Comparison of ENCODE assay signal across 11 cellular contexts in the genomic region with DNA sequence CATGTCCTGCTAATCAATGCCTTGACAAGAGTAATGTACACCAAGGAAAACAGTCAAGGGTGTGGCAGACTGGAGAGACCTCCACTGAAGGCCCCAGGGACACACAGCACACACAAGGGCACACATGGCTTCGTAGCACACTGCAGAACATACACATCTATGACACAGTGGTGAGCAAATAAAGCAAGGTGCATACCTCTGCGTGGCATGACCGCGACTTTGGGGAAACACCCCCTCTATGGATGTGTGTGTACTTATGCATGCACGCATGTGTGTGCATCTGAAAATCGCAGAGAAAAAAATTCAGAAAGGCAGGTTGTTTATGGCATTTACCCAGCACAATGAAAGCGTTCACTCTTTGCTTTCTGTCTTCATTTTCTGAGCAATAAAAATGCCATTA. TPM values are rescaled to one million over a fixed set of nuclear protein-coding genes. Genes with fewer than 3 reads are reported as not detected.
DNase-seq lines count a peak whose midpoint lies in the region; ATAC-seq and TF ChIP-seq lines count a peak whose summit lies in the region.
"Had no signal": no experiment of that assay in that cellular context is flagged by ENCODE, and none has a peak within 500 bp of the region (broad histone marks: within the 10 kb centered on the region; RNA-seq: fewer than 3 reads in every experiment).

No MANE protein-coding gene starts in this region.

- peak in 4 of 5 donors; percentile 46 to 82 (median 55) for DNase-seq in CD4-positive, alpha-beta memory T cell
- DNase-seq in T-helper 17 cell (no peak), progenitor cell of endocrine pancreas (ENCODE audit: low spot score, unreplicated experiment) (no peak), mucosa of gallbladder (ENCODE audit: low spot score) (no peak), NCI-H2107 (lab: John Stamatoyannopoulos, UW) (no peak), esophagus muscularis mucosa (ENCODE audit: extremely low spot score) (no peak), GM19240 (ENCODE audit: insufficient read length, low spot score) (no peak)
- no peak for DNase-seq in central memory CD8-positive, alpha-beta T cell (ENCODE audit: low spot score in 2 of 2)
- DNase-seq: NCI-H2171 treated with DMSO at 0.1 percent for 48 hours had no signal

- H3K9me3 Mint-ChIP-seq in CD4-positive, alpha-beta memory T cell, result peaks cover 0 to 2% (median 0%) of the 10 kb centered on the region in 8 donors
- H3K9me3 Mint-ChIP-seq in central memory CD8-positive, alpha-beta T cell, result no peaks in the 10 kb centered on the region
- no peaks in the 10 kb centered on the region for H3K9me3 Mint-ChIP-seq in progenitor cell of endocrine pancreas (ENCODE audit: low read depth)

- POLR2A ChIA-PET in CD4-positive, alpha-beta memory T cell (lab: Charles Lee; ENCODE audit: partially characterized antibody), result interaction anchor here (1.1 to 23.9 kb wide), 14 partner anchors 10 to 76 kb away, joined by 3 to 609 read pairs (median 8); no protein-coding TSS in a partner anchor

- peak overlapping the region; percentile 52 to 57 for H3K4me3 ChIP-seq in CD4-positive, alpha-beta memory T cell (ENCODE audit: low read length in 2 of 2)
- no peak overlapping the region for H3K4me3 ChIP-seq in esophagus muscularis mucosa
- H3K4me3 ChIP-seq: thoracic aorta had no signal

- H3K36me3 ChIP-seq in CD4-positive, alpha-beta memory T cell (ENCODE audit: insufficient read depth, low read length), result peaks cover 32% of the 10 kb centered on the region
- peaks cover 0 to 6% (median 0%) of the 10 kb centered on the region in 4 donors for H3K36me3 ChIP-seq in esophagus muscularis mucosa
- H3K36me3 ChIP-seq: thoracic aorta had no signal

- no peaks in the 10 kb centered on the region for H3K9me3 ChIP-seq in CD4-positive, alpha-beta memory T cell (ENCODE audit: control insufficient read depth in 1 of 2, low read length in 2 of 2)
- H3K9me3 ChIP-seq in T-helper 17 cell (ENCODE audit: control insufficient read depth, low read length, poor library complexity, severe bottlenecking), result no peaks in the 10 kb centered on the region
- no peaks in the 10 kb centered on the region for H3K9me3 ChIP-seq in esophagus muscularis mucosa
- H3K9me3 ChIP-seq: thoracic aorta had no signal

- H3K27ac ChIP-seq in CD4-positive, alpha-beta memory T cell (ENCODE audit: low read depth, low read length), result peak overlapping the region; percentile 75
- H3K27ac ChIP-seq in esophagus muscularis mucosa (replicated peaks in 1 of 4), result no peak overlapping the region
- H3K27ac ChIP-seq: thoracic aorta had no signal

- TF ChIP-seq POLR2A in esophagus muscularis mucosa (IDR thresholded peaks at IDR 0.05; ENCODE audit: low read depth), result no peak

- H3K27me3 ChIP-seq in CD4-positive, alpha-beta memory T cell (ENCODE audit: insufficient read depth, low read length), result no peaks in the 10 kb centered on the region
- H3K27me3 ChIP-seq in esophagus muscularis mucosa, result no peaks in the 10 kb centered on the region

- peaks cover 58 to 74% of the 10 kb centered on the region in 2 donors for H3K36me3 Mint-ChIP-seq in CD4-positive, alpha-beta memory T cell
- H3K36me3 Mint-ChIP-seq in T-helper 17 cell (ENCODE audit: low read depth) (peaks cover 14% of the 10 kb centered on the region), progenitor cell of endocrine pancreas (ENCODE audit: insufficient read depth) (peaks cover 8% of the 10 kb centered on the region)
- H3K36me3 Mint-ChIP-seq in central memory CD8-positive, alpha-beta T cell (ENCODE audit: insufficient read depth), result peaks cover 29% of the 10 kb centered on the region

- H3K4me1 ChIP-seq in CD4-positive, alpha-beta memory T cell (ENCODE audit: insufficient read depth, low read length), result peaks cover 88% of the 10 kb centered on the region
- H3K4me1 ChIP-seq in esophagus muscularis mucosa, result peaks cover 6 to 28% (median 12%) of the 10 kb centered on the region in 4 donors

- H3K27me3 Mint-ChIP-seq in CD4-positive, alpha-beta memory T cell, result no peaks in the 10 kb centered on the region
- H3K27me3 Mint-ChIP-seq in T-helper 17 cell, result no peaks in the 10 kb centered on the region
- H3K27me3 Mint-ChIP-seq in central memory CD8-positive, alpha-beta T cell, result no peaks in the 10 kb centered on the region
- H3K27me3 Mint-ChIP-seq in progenitor cell of endocrine pancreas, result no peaks in the 10 kb centered on the region

- TF ChIP-seq CTCF in progenitor cell of endocrine pancreas (IDR thresholded peaks at IDR 0.05; ENCODE audit: unreplicated experiment) (no peak), esophagus muscularis mucosa (IDR thresholded peaks at IDR 0.05) (no peak)

- TF ChIP-seq EP300 in esophagus muscularis mucosa (IDR thresholded peaks at IDR 0.05), result no peak

- peaks cover 71 to 94% (median 83%) of the 10 kb centered on the region in 4 donors for H3K4me1 Mint-ChIP-seq in CD4-positive, alpha-beta memory T cell
- H3K4me1 Mint-ChIP-seq in T-helper 17 cell (peaks cover 74% of the 10 kb centered on the region), progenitor cell of endocrine pancreas (ENCODE audit: low read depth) (peaks cover 21% of the 10 kb centered on the region)
- peaks cover 85% of the 10 kb centered on the region for H3K4me1 Mint-ChIP-seq in central memory CD8-positive, alpha-beta T cell

- intact Hi-C loops in CD4-positive, alpha-beta memory T cell (cut with micrococcal nuclease), result loop anchor here (1.0 to 2.0 kb wide), 4 partner anchors 8 to 45 kb away; no protein-coding TSS in a partner anchor
- intact Hi-C loops in esophagus muscularis mucosa (cut with DNase I), result no loop called here

- ATAC-seq in T-helper 17 cell, result peak; percentile 80
- ATAC-seq in central memory CD8-positive, alpha-beta T cell (replicated peaks; ENCODE audit: extremely low read depth, poor library complexity, severe bottlenecking), result peak; percentile 35
- ATAC-seq: HCT116 had no signal

- peak overlapping the region; percentile 85 to 97 (median 96) for H3K27ac Mint-ChIP-seq in CD4-positive, alpha-beta memory T cell
- H3K27ac Mint-ChIP-seq in T-helper 17 cell (peak overlapping the region; percentile 99), progenitor cell of endocrine pancreas (peak overlapping the region; percentile 37)
- peak overlapping the region; percentile 88 for H3K27ac Mint-ChIP-seq in central memory CD8-positive, alpha-beta T cell (ENCODE audit: low read depth)

- 89% methylated on average over 7 of the region's 7 CpGs for WGBS in esophagus muscularis mucosa

- CTCF ChIA-PET in CD4-positive, alpha-beta memory T cell (lab: Charles Lee; ENCODE audit: partially characterized antibody), result interaction anchor here (0.9 to 4.2 kb wide), 6 partner anchors 10 to 72 kb away, joined by 3 to 23 read pairs (median 4); no protein-coding TSS in a partner anchor

- peak overlapping the region; percentile 77 to 91 (median 86) for H3K4me3 Mint-ChIP-seq in CD4-positive, alpha-beta memory T cell
- H3K4me3 Mint-ChIP-seq in T-helper 17 cell, result peak overlapping the region; percentile 86
- H3K4me3 Mint-ChIP-seq in central memory CD8-positive, alpha-beta T cell, result peak overlapping the region; percentile 89
- no peak overlapping the region for H3K4me3 Mint-ChIP-seq in progenitor cell of endocrine pancreas (ENCODE audit: low read depth)

RNA-seq across cellular contexts. Expression of a gene that starts 20.5 kb away (rescaled TPM):
- total RNA-seq in CD4-positive, alpha-beta memory T cell, result 100 to 1,000 TPM; 393 to 410 TPM
- polyA plus RNA-seq in CD4-positive, alpha-beta memory T cell, result 100 to 1,000 TPM in 1 of 2 donors, 10 to 100 TPM in 1; 49.5 to 166 TPM
- 100 to 1,000 TPM; 250 to 312 TPM for total RNA-seq in T-helper 17 cell
- total RNA-seq in progenitor cell of endocrine pancreas, result 63.1 and 65.3 TPM in 2 replicates
- total RNA-seq in mucosa of gallbladder, result 66.2 TPM
- 10 to 100 TPM in 3 of 4 donors, 1 to 10 TPM in 1; 7.9 to 14.1 (median 10.6) TPM for total RNA-seq in esophagus muscularis mucosa

Comparison
In these comparisons a context has a peak if more than half of its experiments do, and no peak if none do; other contexts are left out.
1. DNase-seq: peak in CD4-positive, alpha-beta memory T cell (4 of 5); none in T-helper 17 cell (0 of 3), central memory CD8-positive, alpha-beta T cell (0 of 2), progenitor cell of endocrine pancreas (single experiment), mucosa of gallbladder (single experiment), NCI-H2107 (single experiment), esophagus muscularis mucosa (single experiment) and GM19240 (single experiment).
2. H3K4me3 ChIP-seq: peak in CD4-positive, alpha-beta memory T cell (2 of 2); none in esophagus muscularis mucosa (0 of 4).
3. H3K27ac Mint-ChIP-seq: peak in every context shown above with its lines; median percentile 99 in T-helper 17 cell; 96 in CD4-positive, alpha-beta memory T cell; 88 in central memory CD8-positive, alpha-beta T cell; 37 in progenitor cell of endocrine pancreas.